Comparison of ENCODE assay signal across 26 cellular contexts in the genomic region with DNA sequence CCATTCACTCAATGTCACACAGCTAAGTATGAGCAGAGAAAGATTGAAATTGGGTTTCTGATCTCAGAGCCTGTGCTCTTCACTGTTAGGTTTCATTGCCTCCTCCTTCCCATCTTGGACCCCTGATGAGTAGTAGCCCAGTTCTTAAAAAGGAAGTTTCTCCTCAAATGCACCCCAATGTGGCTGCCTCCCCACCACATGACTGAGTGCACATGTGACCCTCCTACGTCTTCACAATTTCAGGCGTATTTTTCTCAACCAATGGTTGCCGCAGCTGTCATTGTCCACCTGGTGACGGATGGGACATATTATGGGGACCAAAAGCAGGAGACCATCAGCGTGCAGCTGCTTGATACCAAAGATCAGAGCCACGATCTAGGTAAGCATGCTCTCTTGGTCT.
"Had no signal": no experiment of that assay in that cellular context is flagged by ENCODE, and none has a peak within 500 bp of the region (broad histone marks: within the 10 kb centered on the region; RNA-seq: fewer than 3 reads in every experiment).

No MANE protein-coding gene starts in this region.

- DNase-seq: cortex of kidney; effector CD8-positive, alpha-beta T cell; effector memory CD8-positive, alpha-beta T cell; endodermal cell; erythroblast; esophagus squamous epithelium; foreskin fibroblast; foreskin melanocyte; gastrocnemius medialis; glutamatergic neuron; head of caudate nucleus; heart right ventricle; hippocampal formation; left cardiac atrium; left lung; left ventricle myocardium superior; lower lobe of right lung; mesenchymal stem cell; midbrain had no signal

- H3K27ac Mint-ChIP-seq: dendritic cell treated with granulocyte-macrophage colony-stimulating factor and Interleukin-4, amounts not matched to agents 40 ng/mL and 50 ng/mL, for 4 days; effector memory CD8-positive, alpha-beta T cell; endodermal cell had no signal

- H3K4me1 ChIP-seq: left lung, lower lobe of right lung had no signal

- H3K9me3 ChIP-seq: esophagus squamous epithelium, gastrocnemius medialis, heart right ventricle, left lung, lower lobe of right lung had no signal

- H3K27ac ChIP-seq: epithelial cell of prostate, esophagus squamous epithelium, gastrocnemius medialis, heart right ventricle, left lung, lower lobe of right lung had no signal

- FAIRE-seq: colon, endometrium, islet of Langerhans, keratinocyte had no signal

- H3K27me3 Mint-ChIP-seq: dendritic cell treated with granulocyte-macrophage colony-stimulating factor and Interleukin-4, amounts not matched to agents 40 ng/mL and 50 ng/mL, for 4 days had no signal

- ATAC-seq: effector memory CD8-positive, alpha-beta T cell; esophagus mucosa; gastrocnemius medialis; heart right ventricle; left cardiac atrium; left lung; left ventricle myocardium superior; lower lobe of right lung had no signal

- H3K36me3 ChIP-seq: gastrocnemius medialis, heart right ventricle, left lung, lower lobe of right lung had no signal

- H3K4me3 Mint-ChIP-seq: dendritic cell treated with granulocyte-macrophage colony-stimulating factor and Interleukin-4, amounts not matched to agents 40 ng/mL and 50 ng/mL, for 4 days; effector memory CD8-positive, alpha-beta T cell; endodermal cell had no signal

- H3K9me3 Mint-ChIP-seq: dendritic cell treated with granulocyte-macrophage colony-stimulating factor and Interleukin-4, amounts not matched to agents 40 ng/mL and 50 ng/mL, for 4 days; endodermal cell had no signal

- H3K27me3 ChIP-seq: esophagus squamous epithelium, gastrocnemius medialis, heart right ventricle had no signal

- H3K4me3 ChIP-seq: esophagus squamous epithelium, gastrocnemius medialis, heart right ventricle, left lung, lower lobe of right lung had no signal
